Comparison of ENCODE assay signal across 1 cellular context in genomic region chr22:29609139-29609538, GRCh38.
TF ChIP-seq lines count a peak whose summit lies in the region.

No MANE protein-coding gene starts in this region.

TF ChIP-seq in H1, 55 proteins besides CTCF, POLR2A, EP300 and RAD21 (continued from another document):
- TF ChIP-seq SIN3A (conservative IDR thresholded peaks at IDR 0.05 in 1 of 2, IDR thresholded peaks at IDR 0.05 in 1 of 2; ENCODE audit: low read depth in 1 of 2, low read length in 2 of 2) (no peak), TCF12 (IDR thresholded peaks at IDR 0.05; ENCODE audit: low read depth, low read length) (no peak), KDM1A (IDR thresholded peaks at IDR 0.05; ENCODE audit: borderline replicate concordance, low read length) (no peak), TAF1 (IDR thresholded peaks at IDR 0.05; ENCODE audit: low read depth, low read length) (no peak), HDAC6 (IDR thresholded peaks at IDR 0.05; ENCODE audit: low read depth, low read length) (no peak), CBX5 (IDR thresholded peaks at IDR 0.05; ENCODE audit: low read depth, low read length) (no peak), BRCA1 (IDR thresholded peaks at IDR 0.05; ENCODE audit: low read depth, low read length) (no peak), RXRA (IDR thresholded peaks at IDR 0.05; ENCODE audit: insufficient read depth, low read depth, low read length) (no peak), CBX8 (IDR thresholded peaks at IDR 0.05; ENCODE audit: borderline replicate concordance, low read depth, low read length) (no peak), ZNF274 (IDR thresholded peaks at IDR 0.05; ENCODE audit: borderline replicate concordance, extremely low read depth, low read length) (no peak), SIX5 (IDR thresholded peaks at IDR 0.05; ENCODE audit: low read depth, low read length) (no peak), KDM5A (IDR thresholded peaks at IDR 0.05; ENCODE audit: low read length) (no peak), SUZ12 (IDR thresholded peaks at IDR 0.05; ENCODE audit: low read length) (no peak), ATF2 (IDR thresholded peaks at IDR 0.05; ENCODE audit: low read length) (no peak), MAX (IDR thresholded peaks at IDR 0.05) (no peak), JUND (IDR thresholded peaks at IDR 0.05; ENCODE audit: low read length) (no peak)
